ENCODE assay signal across 8 cellular contexts in genomic region chr2:85266424-85267041, GRCh38.
DNase-seq lines count a peak whose midpoint lies in the region; TF ChIP-seq lines count a peak whose summit lies in the region.

No MANE protein-coding gene starts in this region.

- no peak for TF ChIP-seq POLR2A in tibial nerve (IDR thresholded peaks at IDR 0.05)

- H3K27ac ChIP-seq in OCI-LY7 (ENCODE audit: low read depth, low read length, poor library complexity, severe bottlenecking) (no peak overlapping the region), osteoblast (ENCODE audit: low read depth, low read length) (no peak overlapping the region), tibial nerve (peak overlapping the region in 1 of 4 donors; percentile 14)

- no peaks in the 10 kb centered on the region for H3K4me1 ChIP-seq in OCI-LY7 (ENCODE audit: insufficient read depth, low read length, poor library complexity, severe bottlenecking)
- H3K4me1 ChIP-seq in osteoblast (ENCODE audit: insufficient read depth, low read length) = peaks cover 22% of the 10 kb centered on the region
- peaks cover 0 to 46% (median 10%) of the 10 kb centered on the region in 4 donors for H3K4me1 ChIP-seq in tibial nerve

- H3K27me3 ChIP-seq in osteoblast (ENCODE audit: insufficient read depth, low read length) (no peaks in the 10 kb centered on the region), tibial nerve (no peaks in the 10 kb centered on the region)

- H3K9me2 ChIP-seq in OCI-LY7 (ENCODE audit: insufficient read depth, low read length) = no peaks in the 10 kb centered on the region

- H4K20me1 ChIP-seq in OCI-LY7 (ENCODE audit: insufficient read depth, low read length) (no peaks in the 10 kb centered on the region), osteoblast (ENCODE audit: insufficient read depth, low read length) (no peaks in the 10 kb centered on the region)

- POLR2A ChIA-PET in OCI-LY7 (lab: Charles Lee) = interaction anchor here (0.7 kb wide), 1 partner anchor 32 kb away, joined by 4 read pairs; no protein-coding TSS in a partner anchor

- H3K36me3 ChIP-seq in OCI-LY7 (ENCODE audit: insufficient read depth, low read length) = no peaks in the 10 kb centered on the region
- H3K36me3 ChIP-seq in osteoblast (ENCODE audit: insufficient read depth, low read length) = no peaks in the 10 kb centered on the region
- no peaks in the 10 kb centered on the region for H3K36me3 ChIP-seq in tibial nerve

- H3K4me3 ChIP-seq in OCI-LY7 (ENCODE audit: low read depth, low read length, poor library complexity, severe bottlenecking) (no peak overlapping the region), fibroblast of pulmonary artery (replicated peaks; ENCODE audit: low read depth, low read length) (no peak overlapping the region), osteoblast (ENCODE audit: insufficient read depth, low read length) (no peak overlapping the region), tibial nerve (no peak overlapping the region)

- no peak for TF ChIP-seq EP300 in tibial nerve (IDR thresholded peaks at IDR 0.05)

- WGBS in tibial nerve, 2 donors = 45 to 49% methylated on average over 7 of the region's 7 CpGs

- TF ChIP-seq CTCF in OCI-LY7 (conservative IDR thresholded peaks at IDR 0.05; ENCODE audit: low read length) = peak; percentile 99
- TF ChIP-seq CTCF in fibroblast of pulmonary artery (IDR thresholded peaks at IDR 0.05; ENCODE audit: low read length, missing control alignments) = peak; percentile 89
- peak; percentile 88 for TF ChIP-seq CTCF in osteoblast (IDR thresholded peaks at IDR 0.05; ENCODE audit: extremely low read depth, low read depth, low read length)
- TF ChIP-seq CTCF in tibial nerve (IDR thresholded peaks at IDR 0.05) = peak; percentile 68 to 87 (median 80)

- DNase-seq in ELF-1 (ENCODE audit: low read depth, low spot score) (peak; percentile 79), H4 (ENCODE audit: low spot score) (peak; percentile 32), OCI-LY7 (ENCODE audit: low spot score) (peak; percentile 78), fibroblast of pulmonary artery (ENCODE audit: low read depth) (peak; percentile 73), osteoblast (ENCODE audit: insufficient read length, low spot score, missing footprints) (peak; percentile 72), tibial nerve (ENCODE audit: low spot score in 2 of 2) (peak; percentile 43 to 64), NCI-H774 (lab: John Stamatoyannopoulos, UW) (no peak)
- DNase-seq in activated T-cell treated with anti-CD3 and anti-CD28 coated beads, Interleukin-2, amount 50 U/mL, for 1 hour = peak; percentile 68

- BruUV-seq in OCI-LY7 (replicated peaks; lab: Mats Ljungman, UMichigan) = no TSS peak

- H3K4me2 ChIP-seq in OCI-LY7 (ENCODE audit: low read length) (no peak overlapping the region), osteoblast (ENCODE audit: insufficient read depth, low read length) (no peak overlapping the region)

- CTCF ChIA-PET in OCI-LY7 (lab: Charles Lee; ENCODE audit: unreplicated experiment) = interaction anchor here (0.6 kb wide), 1 partner anchor 14 kb away, joined by 3 read pairs; no protein-coding TSS in a partner anchor

- H3K79me2 ChIP-seq in OCI-LY7 (ENCODE audit: insufficient read depth, low read depth, low read length) (no peaks in the 10 kb centered on the region), osteoblast (ENCODE audit: insufficient read depth, low read length) (peaks cover 6% of the 10 kb centered on the region)

- H2AFZ ChIP-seq in OCI-LY7 (ENCODE audit: low read length) (no peak overlapping the region), osteoblast (ENCODE audit: low read length) (no peak overlapping the region)

- intact Hi-C loops in OCI-LY7 (cut with micrococcal nuclease; ENCODE audit: unreplicated experiment) = loop anchor here (1.0 to 2.0 kb wide), 2 partner anchors 18 to 32 kb away; no protein-coding TSS in a partner anchor

- no peaks in the 10 kb centered on the region for H3K9me3 ChIP-seq in OCI-LY7 (ENCODE audit: low read length)
- no peaks in the 10 kb centered on the region for H3K9me3 ChIP-seq in osteoblast (ENCODE audit: low read depth, low read length)
- H3K9me3 ChIP-seq in tibial nerve = no peaks in the 10 kb centered on the region
